Comparison of ENCODE assay signal across 1 cellular context in genomic region chr16:70437582-70438324, GRCh38.
TF ChIP-seq lines count a peak whose summit lies in the region.

No MANE protein-coding gene starts in this region.

TF ChIP-seq in HepG2, 621 proteins besides CTCF, POLR2A, EP300 and RAD21 (continued from another document):
- TF ChIP-seq ZNF512B (CRISPR knock-in tag; IDR thresholded peaks at IDR 0.05; ENCODE audit: borderline replicate concordance) (peak; percentile 52; the same call in 1 of the 2 replicates), ZNF362 (CRISPR knock-in tag; IDR thresholded peaks at IDR 0.05; ENCODE audit: borderline replicate concordance) (no peak), NFKB2 (CRISPR knock-in tag; IDR thresholded peaks at IDR 0.05; ENCODE audit: borderline replicate concordance) (peak; percentile 2; the same call in 1 of the 2 replicates), ZBTB42 (CRISPR knock-in tag; IDR thresholded peaks at IDR 0.05) (no peak), ZNF839 (CRISPR knock-in tag; IDR thresholded peaks at IDR 0.05; ENCODE audit: borderline replicate concordance) (no peak), SAP130 (CRISPR knock-in tag; IDR thresholded peaks at IDR 0.05; ENCODE audit: low read depth) (peak; percentile 46; the same call in 1 of the 2 replicates), GMEB1 (CRISPR knock-in tag; IDR thresholded peaks at IDR 0.05; ENCODE audit: borderline replicate concordance) (peak; percentile 41; the same call in 1 of the 2 replicates), ZNF784 (CRISPR knock-in tag; IDR thresholded peaks at IDR 0.05; ENCODE audit: borderline replicate concordance) (0 out of 2 replicates have a peak, but pooled peaks have one; percentile 16), ZNF280B (CRISPR knock-in tag; IDR thresholded peaks at IDR 0.05; ENCODE audit: borderline replicate concordance) (peak; percentile 16; the same call in 1 of the 2 replicates), PITX1 (CRISPR knock-in tag; IDR thresholded peaks at IDR 0.05) (peak; percentile 41; the same call in 1 of the 2 replicates), ZFP91 (CRISPR knock-in tag; IDR thresholded peaks at IDR 0.05; ENCODE audit: borderline replicate concordance) (peak; percentile 25; the same call in 1 of the 2 replicates), SOX6 (IDR thresholded peaks at IDR 0.05) (no peak), SOX6 (CRISPR knock-in tag; IDR thresholded peaks at IDR 0.05) (peak; percentile 22; the same call in 1 of the 2 replicates), HDAC1 (CRISPR knock-in tag; IDR thresholded peaks at IDR 0.05) (0 out of 2 replicates have a peak, but pooled peaks have one; percentile 36), ZNF816 (CRISPR knock-in tag; IDR thresholded peaks at IDR 0.05; ENCODE audit: borderline replicate concordance) (peak; percentile 66; the same call in 1 of the 2 replicates), JARID2 (CRISPR knock-in tag; IDR thresholded peaks at IDR 0.05; ENCODE audit: insufficient replicate concordance) (no peak), ZBTB38 (CRISPR knock-in tag; IDR thresholded peaks at IDR 0.05) (peak; percentile 51), ZNF430 (CRISPR knock-in tag; IDR thresholded peaks at IDR 0.05) (0 out of 2 replicates have a peak, but pooled peaks have one; percentile 67), HOXA3 (CRISPR knock-in tag; IDR thresholded peaks at IDR 0.05) (0 out of 2 replicates have a peak, but pooled peaks have one; percentile 21), ZNF263 (CRISPR knock-in tag; IDR thresholded peaks at IDR 0.05) (peak; percentile 9; the same call in 1 of the 2 replicates), MEIS2 (CRISPR knock-in tag; IDR thresholded peaks at IDR 0.05) (peak; percentile 44; the same call in 1 of the 2 replicates), ZNF230 (CRISPR knock-in tag; IDR thresholded peaks at IDR 0.05) (0 out of 2 replicates have a peak, but pooled peaks have one; percentile 4), ZC3H13 (CRISPR knock-in tag; IDR thresholded peaks at IDR 0.05) (no peak), ZNF687 (CRISPR knock-in tag; IDR thresholded peaks at IDR 0.05) (peak; percentile 54), ZNF432 (CRISPR knock-in tag; IDR thresholded peaks at IDR 0.05; ENCODE audit: borderline replicate concordance) (no peak), YEATS4 (CRISPR knock-in tag; IDR thresholded peaks at IDR 0.05; ENCODE audit: borderline replicate concordance) (0 out of 2 replicates have a peak, but pooled peaks have one; percentile 11), ZNF274 (CRISPR knock-in tag; IDR thresholded peaks at IDR 0.05) (0 out of 2 replicates have a peak, but pooled peaks have one; percentile 15), CEBPB (IDR thresholded peaks at IDR 0.05; ENCODE audit: borderline replicate concordance, low read depth, low read length) (no peak), ZBTB1 (CRISPR knock-in tag; IDR thresholded peaks at IDR 0.05; ENCODE audit: borderline replicate concordance) (no peak), SAFB2 (CRISPR knock-in tag; IDR thresholded peaks at IDR 0.05; ENCODE audit: borderline replicate concordance, low read depth) (peak; percentile 62; the same call in 1 of the 2 replicates), MAZ (IDR thresholded peaks at IDR 0.05; ENCODE audit: borderline replicate concordance, low read depth, low read length) (no peak), MAZ (CRISPR knock-in tag; IDR thresholded peaks at IDR 0.05; ENCODE audit: low read depth) (0 out of 2 replicates have a peak, but pooled peaks have one; percentile 8), ZFX (CRISPR knock-in tag; IDR thresholded peaks at IDR 0.05; ENCODE audit: low read depth) (peak; percentile 37), HOMEZ (CRISPR knock-in tag; IDR thresholded peaks at IDR 0.05; ENCODE audit: low read depth) (0 out of 2 replicates have a peak, but pooled peaks have one; percentile 25)
